In the genomic region with DNA sequence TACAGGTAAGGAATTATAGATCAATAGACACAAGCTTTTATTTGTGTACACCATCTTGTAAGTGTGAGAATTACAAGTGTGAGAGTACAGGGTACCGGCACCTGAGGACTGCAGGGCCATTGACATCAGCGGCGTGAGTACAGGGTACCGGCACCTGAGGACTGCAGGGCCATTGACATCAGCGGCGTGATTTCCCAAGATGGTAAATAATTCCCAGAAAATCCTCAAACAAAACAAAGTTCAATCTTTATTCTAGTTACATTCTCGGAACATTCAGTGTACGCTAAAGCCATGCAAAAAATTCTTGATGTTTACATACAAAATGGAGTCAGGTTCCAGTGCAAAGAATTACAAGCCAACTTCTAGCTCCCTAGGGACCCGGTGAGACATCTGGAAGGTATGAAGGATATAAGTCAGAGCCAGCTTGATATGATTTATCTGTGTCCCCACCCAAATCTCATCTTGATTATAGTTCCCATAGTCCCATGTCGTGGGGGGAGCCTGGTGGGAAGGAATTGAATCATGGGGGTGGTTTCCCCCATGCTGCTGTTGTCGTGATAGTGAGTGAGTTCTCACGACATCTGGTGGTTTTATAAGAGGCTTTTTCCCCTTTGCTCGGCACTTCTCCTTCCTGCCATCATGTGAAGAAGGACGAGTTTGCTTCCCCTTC, we compare ENCODE assay signal across 1 cellular context.
A peak's percentile ranks its signal among the peaks of the same experiment; 100 is the strongest.
TF ChIP-seq lines count a peak whose summit lies in the region.

No MANE protein-coding gene starts in this region.

TF ChIP-seq in HepG2, 621 proteins besides CTCF, POLR2A, EP300 and RAD21 (continued from another document and continues in another):
- TF ChIP-seq, protein P1, sequence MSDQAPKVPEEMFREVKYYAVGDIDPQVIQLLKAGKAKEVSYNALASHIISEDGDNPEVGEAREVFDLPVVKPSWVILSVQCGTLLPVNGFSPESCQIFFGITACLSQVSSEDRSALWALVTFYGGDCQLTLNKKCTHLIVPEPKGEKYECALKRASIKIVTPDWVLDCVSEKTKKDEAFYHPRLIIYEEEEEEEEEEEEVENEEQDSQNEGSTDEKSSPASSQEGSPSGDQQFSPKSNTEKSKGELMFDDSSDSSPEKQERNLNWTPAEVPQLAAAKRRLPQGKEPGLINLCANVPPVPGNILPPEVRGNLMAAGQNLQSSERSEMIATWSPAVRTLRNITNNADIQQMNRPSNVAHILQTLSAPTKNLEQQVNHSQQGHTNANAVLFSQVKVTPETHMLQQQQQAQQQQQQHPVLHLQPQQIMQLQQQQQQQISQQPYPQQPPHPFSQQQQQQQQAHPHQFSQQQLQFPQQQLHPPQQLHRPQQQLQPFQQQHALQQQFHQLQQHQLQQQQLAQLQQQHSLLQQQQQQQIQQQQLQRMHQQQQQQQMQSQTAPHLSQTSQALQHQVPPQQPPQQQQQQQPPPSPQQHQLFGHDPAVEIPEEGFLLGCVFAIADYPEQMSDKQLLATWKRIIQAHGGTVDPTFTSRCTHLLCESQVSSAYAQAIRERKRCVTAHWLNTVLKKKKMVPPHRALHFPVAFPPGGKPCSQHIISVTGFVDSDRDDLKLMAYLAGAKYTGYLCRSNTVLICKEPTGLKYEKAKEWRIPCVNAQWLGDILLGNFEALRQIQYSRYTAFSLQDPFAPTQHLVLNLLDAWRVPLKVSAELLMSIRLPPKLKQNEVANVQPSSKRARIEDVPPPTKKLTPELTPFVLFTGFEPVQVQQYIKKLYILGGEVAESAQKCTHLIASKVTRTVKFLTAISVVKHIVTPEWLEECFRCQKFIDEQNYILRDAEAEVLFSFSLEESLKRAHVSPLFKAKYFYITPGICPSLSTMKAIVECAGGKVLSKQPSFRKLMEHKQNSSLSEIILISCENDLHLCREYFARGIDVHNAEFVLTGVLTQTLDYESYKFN (CRISPR knock-in tag; conservative IDR thresholded peaks at IDR 0.05), result peak; percentile 86
- peak; percentile 80 for TF ChIP-seq HOXA3 (CRISPR knock-in tag; IDR thresholded peaks at IDR 0.05)
- 0 out of 2 replicates have a peak, but pooled peaks have one; percentile 2 for TF ChIP-seq STAG1 (CRISPR knock-in tag; IDR thresholded peaks at IDR 0.05)
- TF ChIP-seq, protein P2, sequence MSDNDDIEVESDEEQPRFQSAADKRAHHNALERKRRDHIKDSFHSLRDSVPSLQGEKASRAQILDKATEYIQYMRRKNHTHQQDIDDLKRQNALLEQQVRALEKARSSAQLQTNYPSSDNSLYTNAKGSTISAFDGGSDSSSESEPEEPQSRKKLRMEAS (IDR thresholded peaks at IDR 0.05), result 0 out of 2 replicates have a peak, but pooled peaks have one; percentile 6
- no peak for TF ChIP-seq ZNF75D (CRISPR knock-in tag; IDR thresholded peaks at IDR 0.05; ENCODE audit: borderline replicate concordance)
- TF ChIP-seq, protein P3, sequence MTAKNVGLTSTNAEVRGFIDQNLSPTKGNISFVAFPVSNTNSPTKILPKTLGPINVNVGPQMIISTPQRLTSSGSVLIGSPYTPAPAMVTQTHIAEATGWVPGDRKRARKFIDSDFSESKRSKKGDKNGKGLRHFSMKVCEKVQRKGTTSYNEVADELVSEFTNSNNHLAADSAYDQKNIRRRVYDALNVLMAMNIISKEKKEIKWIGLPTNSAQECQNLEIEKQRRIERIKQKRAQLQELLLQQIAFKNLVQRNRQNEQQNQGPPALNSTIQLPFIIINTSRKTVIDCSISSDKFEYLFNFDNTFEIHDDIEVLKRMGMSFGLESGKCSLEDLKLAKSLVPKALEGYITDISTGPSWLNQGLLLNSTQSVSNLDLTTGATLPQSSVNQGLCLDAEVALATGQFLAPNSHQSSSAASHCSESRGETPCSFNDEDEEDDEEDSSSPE (CRISPR knock-in tag; IDR thresholded peaks at IDR 0.05), result no peak
- TF ChIP-seq, protein P4, sequence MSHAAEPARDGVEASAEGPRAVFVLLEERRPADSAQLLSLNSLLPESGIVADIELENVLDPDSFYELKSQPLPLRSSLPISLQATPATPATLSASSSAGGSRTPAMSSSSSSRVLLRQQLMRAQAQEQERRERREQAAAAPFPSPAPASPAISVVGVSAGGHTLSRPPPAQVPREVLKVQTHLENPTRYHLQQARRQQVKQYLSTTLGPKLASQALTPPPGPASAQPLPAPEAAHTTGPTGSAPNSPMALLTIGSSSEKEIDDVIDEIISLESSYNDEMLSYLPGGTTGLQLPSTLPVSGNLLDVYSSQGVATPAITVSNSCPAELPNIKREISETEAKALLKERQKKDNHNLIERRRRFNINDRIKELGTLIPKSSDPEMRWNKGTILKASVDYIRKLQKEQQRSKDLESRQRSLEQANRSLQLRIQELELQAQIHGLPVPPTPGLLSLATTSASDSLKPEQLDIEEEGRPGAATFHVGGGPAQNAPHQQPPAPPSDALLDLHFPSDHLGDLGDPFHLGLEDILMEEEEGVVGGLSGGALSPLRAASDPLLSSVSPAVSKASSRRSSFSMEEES (CRISPR knock-in tag; IDR thresholded peaks at IDR 0.05), result no peak
- 0 out of 2 replicates have a peak, but pooled peaks have one; percentile 40 for TF ChIP-seq EHMT2 (IDR thresholded peaks at IDR 0.05; ENCODE audit: borderline replicate concordance, low read depth, low read length)
- peak; percentile 84 for TF ChIP-seq MED1 (CRISPR knock-in tag; IDR thresholded peaks at IDR 0.05)
- peak; percentile 69 for TF ChIP-seq NR2C2 (CRISPR knock-in tag; IDR thresholded peaks at IDR 0.05; ENCODE audit: borderline replicate concordance)
- TF ChIP-seq NR2F2 (IDR thresholded peaks at IDR 0.05; ENCODE audit: borderline replicate concordance, low read depth), result peak; percentile 54; the same call in 1 of the 2 replicates
- peak; percentile 69; the same call in 1 of the 2 replicates for TF ChIP-seq KDM3A (CRISPR knock-in tag; IDR thresholded peaks at IDR 0.05; ENCODE audit: low read depth)
- TF ChIP-seq, protein P5, sequence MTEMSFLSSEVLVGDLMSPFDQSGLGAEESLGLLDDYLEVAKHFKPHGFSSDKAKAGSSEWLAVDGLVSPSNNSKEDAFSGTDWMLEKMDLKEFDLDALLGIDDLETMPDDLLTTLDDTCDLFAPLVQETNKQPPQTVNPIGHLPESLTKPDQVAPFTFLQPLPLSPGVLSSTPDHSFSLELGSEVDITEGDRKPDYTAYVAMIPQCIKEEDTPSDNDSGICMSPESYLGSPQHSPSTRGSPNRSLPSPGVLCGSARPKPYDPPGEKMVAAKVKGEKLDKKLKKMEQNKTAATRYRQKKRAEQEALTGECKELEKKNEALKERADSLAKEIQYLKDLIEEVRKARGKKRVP (CRISPR knock-in tag; IDR thresholded peaks at IDR 0.05), result peak in 1 of 2 experiments; percentile 53; a peak in 2 of 4 replicates
- TF ChIP-seq NKX3-1 (CRISPR knock-in tag; IDR thresholded peaks at IDR 0.05), result 0 out of 2 replicates have a peak, but pooled peaks have one; percentile 20
- TF ChIP-seq ZEB1 (IDR thresholded peaks at IDR 0.05; ENCODE audit: insufficient replicate concordance, low read depth), result peak; percentile 60
- no peak for TF ChIP-seq ZNF17 (CRISPR knock-in tag; IDR thresholded peaks at IDR 0.05)
- TF ChIP-seq, protein P6, sequence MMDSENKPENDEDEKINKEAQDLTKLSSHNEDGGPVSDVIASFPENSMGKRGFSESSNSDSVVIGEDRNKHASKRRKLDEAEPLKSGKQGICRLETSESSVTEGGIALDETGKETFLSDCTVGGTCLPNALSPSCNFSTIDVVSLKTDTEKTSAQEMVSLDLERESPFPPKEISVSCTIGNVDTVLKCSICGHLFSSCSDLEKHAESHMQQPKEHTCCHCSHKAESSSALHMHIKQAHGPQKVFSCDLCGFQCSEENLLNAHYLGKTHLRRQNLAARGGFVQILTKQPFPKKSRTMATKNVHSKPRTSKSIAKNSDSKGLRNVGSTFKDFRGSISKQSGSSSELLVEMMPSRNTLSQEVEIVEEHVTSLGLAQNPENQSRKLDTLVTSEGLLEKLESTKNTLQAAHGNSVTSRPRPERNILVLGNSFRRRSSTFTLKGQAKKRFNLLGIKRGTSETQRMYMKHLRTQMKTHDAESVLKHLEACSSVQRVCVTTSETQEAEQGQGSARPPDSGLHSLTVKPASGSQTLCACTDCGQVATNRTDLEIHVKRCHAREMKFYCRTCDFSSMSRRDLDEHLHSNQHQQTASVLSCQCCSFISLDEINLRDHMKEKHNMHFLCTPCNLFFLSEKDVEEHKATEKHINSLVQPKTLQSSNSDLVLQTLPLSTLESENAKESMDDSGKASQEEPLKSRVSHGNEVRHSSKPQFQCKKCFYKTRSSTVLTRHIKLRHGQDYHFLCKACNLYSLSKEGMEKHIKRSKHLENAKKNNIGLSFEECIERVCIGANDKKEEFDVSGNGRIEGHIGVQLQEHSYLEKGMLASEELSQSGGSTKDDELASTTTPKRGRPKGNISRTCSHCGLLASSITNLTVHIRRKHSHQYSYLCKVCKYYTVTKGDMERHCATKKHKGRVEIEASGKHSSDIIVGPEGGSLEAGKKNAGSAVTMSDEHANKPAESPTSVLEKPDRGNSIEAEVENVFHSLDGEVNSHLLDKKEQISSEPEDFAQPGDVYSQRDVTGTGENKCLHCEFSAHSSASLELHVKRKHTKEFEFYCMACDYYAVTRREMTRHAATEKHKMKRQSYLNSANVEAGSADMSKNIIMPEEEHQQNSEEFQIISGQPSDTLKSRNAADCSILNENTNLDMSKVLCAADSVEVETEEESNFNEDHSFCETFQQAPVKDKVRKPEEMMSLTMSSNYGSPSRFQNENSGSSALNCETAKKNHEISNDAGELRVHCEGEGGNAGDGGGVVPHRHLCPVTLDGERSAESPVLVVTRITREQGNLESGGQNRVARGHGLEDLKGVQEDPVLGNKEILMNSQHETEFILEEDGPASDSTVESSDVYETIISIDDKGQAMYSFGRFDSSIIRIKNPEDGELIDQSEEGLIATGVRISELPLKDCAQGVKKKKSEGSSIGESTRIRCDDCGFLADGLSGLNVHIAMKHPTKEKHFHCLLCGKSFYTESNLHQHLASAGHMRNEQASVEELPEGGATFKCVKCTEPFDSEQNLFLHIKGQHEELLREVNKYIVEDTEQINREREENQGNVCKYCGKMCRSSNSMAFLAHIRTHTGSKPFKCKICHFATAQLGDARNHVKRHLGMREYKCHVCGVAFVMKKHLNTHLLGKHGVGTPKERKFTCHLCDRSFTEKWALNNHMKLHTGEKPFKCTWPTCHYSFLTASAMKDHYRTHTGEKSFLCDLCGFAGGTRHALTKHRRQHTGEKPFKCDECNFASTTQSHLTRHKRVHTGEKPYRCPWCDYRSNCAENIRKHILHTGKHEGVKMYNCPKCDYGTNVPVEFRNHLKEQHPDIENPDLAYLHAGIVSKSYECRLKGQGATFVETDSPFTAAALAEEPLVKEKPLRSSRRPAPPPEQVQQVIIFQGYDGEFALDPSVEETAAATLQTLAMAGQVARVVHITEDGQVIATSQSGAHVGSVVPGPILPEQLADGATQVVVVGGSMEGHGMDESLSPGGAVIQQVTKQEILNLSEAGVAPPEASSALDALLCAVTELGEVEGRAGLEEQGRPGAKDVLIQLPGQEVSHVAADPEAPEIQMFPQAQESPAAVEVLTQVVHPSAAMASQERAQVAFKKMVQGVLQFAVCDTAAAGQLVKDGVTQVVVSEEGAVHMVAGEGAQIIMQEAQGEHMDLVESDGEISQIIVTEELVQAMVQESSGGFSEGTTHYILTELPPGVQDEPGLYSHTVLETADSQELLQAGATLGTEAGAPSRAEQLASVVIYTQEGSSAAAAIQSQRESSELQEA (CRISPR knock-in tag; IDR thresholded peaks at IDR 0.05; ENCODE audit: not compliant biosample characterization), result no peak
- TF ChIP-seq, protein P7, sequence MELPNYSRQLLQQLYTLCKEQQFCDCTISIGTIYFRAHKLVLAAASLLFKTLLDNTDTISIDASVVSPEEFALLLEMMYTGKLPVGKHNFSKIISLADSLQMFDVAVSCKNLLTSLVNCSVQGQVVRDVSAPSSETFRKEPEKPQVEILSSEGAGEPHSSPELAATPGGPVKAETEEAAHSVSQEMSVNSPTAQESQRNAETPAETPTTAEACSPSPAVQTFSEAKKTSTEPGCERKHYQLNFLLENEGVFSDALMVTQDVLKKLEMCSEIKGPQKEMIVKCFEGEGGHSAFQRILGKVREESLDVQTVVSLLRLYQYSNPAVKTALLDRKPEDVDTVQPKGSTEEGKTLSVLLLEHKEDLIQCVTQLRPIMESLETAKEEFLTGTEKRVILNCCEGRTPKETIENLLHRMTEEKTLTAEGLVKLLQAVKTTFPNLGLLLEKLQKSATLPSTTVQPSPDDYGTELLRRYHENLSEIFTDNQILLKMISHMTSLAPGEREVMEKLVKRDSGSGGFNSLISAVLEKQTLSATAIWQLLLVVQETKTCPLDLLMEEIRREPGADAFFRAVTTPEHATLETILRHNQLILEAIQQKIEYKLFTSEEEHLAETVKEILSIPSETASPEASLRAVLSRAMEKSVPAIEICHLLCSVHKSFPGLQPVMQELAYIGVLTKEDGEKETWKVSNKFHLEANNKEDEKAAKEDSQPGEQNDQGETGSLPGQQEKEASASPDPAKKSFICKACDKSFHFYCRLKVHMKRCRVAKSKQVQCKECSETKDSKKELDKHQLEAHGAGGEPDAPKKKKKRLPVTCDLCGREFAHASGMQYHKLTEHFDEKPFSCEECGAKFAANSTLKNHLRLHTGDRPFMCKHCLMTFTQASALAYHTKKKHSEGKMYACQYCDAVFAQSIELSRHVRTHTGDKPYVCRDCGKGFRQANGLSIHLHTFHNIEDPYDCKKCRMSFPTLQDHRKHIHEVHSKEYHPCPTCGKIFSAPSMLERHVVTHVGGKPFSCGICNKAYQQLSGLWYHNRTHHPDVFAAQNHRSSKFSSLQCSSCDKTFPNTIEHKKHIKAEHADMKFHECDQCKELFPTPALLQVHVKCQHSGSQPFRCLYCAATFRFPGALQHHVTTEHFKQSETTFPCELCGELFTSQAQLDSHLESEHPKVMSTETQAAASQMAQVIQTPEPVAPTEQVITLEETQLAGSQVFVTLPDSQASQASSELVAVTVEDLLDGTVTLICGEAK (IDR thresholded peaks at IDR 0.05), result no peak
- TF ChIP-seq, protein P7 (CRISPR knock-in tag; IDR thresholded peaks at IDR 0.05), result no peak
